ENCODE assay signal across 8 cellular contexts in genomic region chr2:9630001-9630749, GRCh38. TPM values are rescaled to one million over a fixed set of nuclear protein-coding genes. Genes with fewer than 3 reads are reported as not detected.
DNase-seq lines count a peak whose midpoint lies in the region; ATAC-seq, FAIRE-seq and TF ChIP-seq lines count a peak whose summit lies in the region.

No MANE protein-coding gene starts in this region.

- TF ChIP-seq CTCF in fibroblast of mammary gland (conservative IDR thresholded peaks at IDR 0.05; ENCODE audit: control insufficient read depth, insufficient read depth, low read depth, low read length) = no peak
- TF ChIP-seq CTCF in nephron progenitor cell (IDR thresholded peaks at IDR 0.05) = no peak

- ATAC-seq in GM21529 (IDR thresholded peaks at IDR 0.05; ENCODE audit: unreplicated experiment) = peak; percentile 43
- ATAC-seq in activated T-helper 17 cell treated with anti-CD3 and anti-CD28 coated beads, Interleukin-2, amount 50 U/mL, for 72 hours (replicated peaks) = peak; percentile 65

- TF ChIP-seq RAD21 in Ishikawa (IDR thresholded peaks at IDR 0.05; ENCODE audit: low read depth) = no peak

- H3K27me3 Mint-ChIP-seq in activated T-helper 17 cell treated with anti-CD3 and anti-CD28 coated beads, Interleukin-2, amount 50 U/mL, for 72 hours = no peaks in the 10 kb centered on the region
- peaks cover 3% of the 10 kb centered on the region for H3K27me3 Mint-ChIP-seq in nephron progenitor cell (ENCODE audit: low read depth, poor library complexity)
- H3K27me3 Mint-ChIP-seq in stimulated activated naive CD8-positive, alpha-beta T cell treated with anti-CD3 and anti-CD28 coated beads, Interleukin-15, Interleukin-2, amounts not matched to agents 100 ng/mL and 50 ng/mL, for 24 hours = no peaks in the 10 kb centered on the region

- H3K4me3 Mint-ChIP-seq in activated T-helper 17 cell treated with anti-CD3 and anti-CD28 coated beads, Interleukin-2, amount 50 U/mL, for 72 hours = peak overlapping the region; percentile 82
- H3K4me3 Mint-ChIP-seq in nephron progenitor cell = peak overlapping the region; percentile 99
- peak overlapping the region; percentile 97 for H3K4me3 Mint-ChIP-seq in stimulated activated naive CD8-positive, alpha-beta T cell treated with anti-CD3 and anti-CD28 coated beads, Interleukin-15, Interleukin-2, amounts not matched to agents 100 ng/mL and 50 ng/mL, for 24 hours

- H3K36me3 Mint-ChIP-seq in activated T-helper 17 cell treated with anti-CD3 and anti-CD28 coated beads, Interleukin-2, amount 50 U/mL, for 72 hours (ENCODE audit: low read depth) = peaks cover 52% of the 10 kb centered on the region
- peaks cover 48% of the 10 kb centered on the region for H3K36me3 Mint-ChIP-seq in nephron progenitor cell (ENCODE audit: low read depth)
- H3K36me3 Mint-ChIP-seq in stimulated activated naive CD8-positive, alpha-beta T cell treated with anti-CD3 and anti-CD28 coated beads, Interleukin-15, Interleukin-2, amounts not matched to agents 100 ng/mL and 50 ng/mL, for 24 hours (ENCODE audit: low read depth) = peaks cover 51% of the 10 kb centered on the region

- no peak for FAIRE-seq in RCC 7860 (lab: Jason Lieb, UNC)

- H3K9me3 Mint-ChIP-seq in activated T-helper 17 cell treated with anti-CD3 and anti-CD28 coated beads, Interleukin-2, amount 50 U/mL, for 72 hours = no peaks in the 10 kb centered on the region
- no peaks in the 10 kb centered on the region for H3K9me3 Mint-ChIP-seq in nephron progenitor cell
- H3K9me3 Mint-ChIP-seq in stimulated activated naive CD8-positive, alpha-beta T cell treated with anti-CD3 and anti-CD28 coated beads, Interleukin-15, Interleukin-2, amounts not matched to agents 100 ng/mL and 50 ng/mL, for 24 hours = peaks cover 5% of the 10 kb centered on the region

- peaks cover 35% of the 10 kb centered on the region for H3K4me1 Mint-ChIP-seq in activated T-helper 17 cell treated with anti-CD3 and anti-CD28 coated beads, Interleukin-2, amount 50 U/mL, for 72 hours
- peaks cover 77% of the 10 kb centered on the region for H3K4me1 Mint-ChIP-seq in nephron progenitor cell
- peaks cover 57% of the 10 kb centered on the region for H3K4me1 Mint-ChIP-seq in stimulated activated naive CD8-positive, alpha-beta T cell treated with anti-CD3 and anti-CD28 coated beads, Interleukin-15, Interleukin-2, amounts not matched to agents 100 ng/mL and 50 ng/mL, for 24 hours (ENCODE audit: low read depth)

- no peak for TF ChIP-seq EP300 in Ishikawa (IDR thresholded peaks at IDR 0.05; ENCODE audit: borderline replicate concordance)

- H3K4me3 ChIP-seq in fibroblast of mammary gland (ENCODE audit: control insufficient read depth, low read depth, low read length) = peak overlapping the region; percentile 99

- DNase-seq in DMS114 treated with DMSO at 0.1 percent for 48 hours (lab: John Stamatoyannopoulos, UW; ENCODE audit: unreplicated experiment) = peak; percentile 15
- DNase-seq in RCC 7860 (ENCODE audit: low spot score) = peak; percentile 51
- peak; percentile 54 for DNase-seq in fibroblast of mammary gland (ENCODE audit: low read depth)
- DNase-seq in nephron progenitor cell = peak; percentile 83

- peak overlapping the region; percentile 78 for H3K27ac Mint-ChIP-seq in activated T-helper 17 cell treated with anti-CD3 and anti-CD28 coated beads, Interleukin-2, amount 50 U/mL, for 72 hours
- H3K27ac Mint-ChIP-seq in nephron progenitor cell = peak overlapping the region; percentile 98
- H3K27ac Mint-ChIP-seq in stimulated activated naive CD8-positive, alpha-beta T cell treated with anti-CD3 and anti-CD28 coated beads, Interleukin-15, Interleukin-2, amounts not matched to agents 100 ng/mL and 50 ng/mL, for 24 hours = peak overlapping the region; percentile 93

TF ChIP-seq in Ishikawa, 13 proteins besides CTCF, POLR2A, EP300 and RAD21:
- TF ChIP-seq EGR1 (IDR thresholded peaks at IDR 0.05) = peak; percentile 67
- TF ChIP-seq, protein P1, sequence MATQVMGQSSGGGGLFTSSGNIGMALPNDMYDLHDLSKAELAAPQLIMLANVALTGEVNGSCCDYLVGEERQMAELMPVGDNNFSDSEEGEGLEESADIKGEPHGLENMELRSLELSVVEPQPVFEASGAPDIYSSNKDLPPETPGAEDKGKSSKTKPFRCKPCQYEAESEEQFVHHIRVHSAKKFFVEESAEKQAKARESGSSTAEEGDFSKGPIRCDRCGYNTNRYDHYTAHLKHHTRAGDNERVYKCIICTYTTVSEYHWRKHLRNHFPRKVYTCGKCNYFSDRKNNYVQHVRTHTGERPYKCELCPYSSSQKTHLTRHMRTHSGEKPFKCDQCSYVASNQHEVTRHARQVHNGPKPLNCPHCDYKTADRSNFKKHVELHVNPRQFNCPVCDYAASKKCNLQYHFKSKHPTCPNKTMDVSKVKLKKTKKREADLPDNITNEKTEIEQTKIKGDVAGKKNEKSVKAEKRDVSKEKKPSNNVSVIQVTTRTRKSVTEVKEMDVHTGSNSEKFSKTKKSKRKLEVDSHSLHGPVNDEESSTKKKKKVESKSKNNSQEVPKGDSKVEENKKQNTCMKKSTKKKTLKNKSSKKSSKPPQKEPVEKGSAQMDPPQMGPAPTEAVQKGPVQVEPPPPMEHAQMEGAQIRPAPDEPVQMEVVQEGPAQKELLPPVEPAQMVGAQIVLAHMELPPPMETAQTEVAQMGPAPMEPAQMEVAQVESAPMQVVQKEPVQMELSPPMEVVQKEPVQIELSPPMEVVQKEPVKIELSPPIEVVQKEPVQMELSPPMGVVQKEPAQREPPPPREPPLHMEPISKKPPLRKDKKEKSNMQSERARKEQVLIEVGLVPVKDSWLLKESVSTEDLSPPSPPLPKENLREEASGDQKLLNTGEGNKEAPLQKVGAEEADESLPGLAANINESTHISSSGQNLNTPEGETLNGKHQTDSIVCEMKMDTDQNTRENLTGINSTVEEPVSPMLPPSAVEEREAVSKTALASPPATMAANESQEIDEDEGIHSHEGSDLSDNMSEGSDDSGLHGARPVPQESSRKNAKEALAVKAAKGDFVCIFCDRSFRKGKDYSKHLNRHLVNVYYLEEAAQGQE (IDR thresholded peaks at IDR 0.05; ENCODE audit: low read depth) = 0 out of 2 replicates have a peak, but pooled peaks have one; percentile 9
- peak; percentile 7; the same call in 1 of the 2 replicates for TF ChIP-seq TCF12 (IDR thresholded peaks at IDR 0.05; ENCODE audit: low read depth)
- TF ChIP-seq TAF1 (IDR thresholded peaks at IDR 0.05; ENCODE audit: low read depth) = no peak
- TF ChIP-seq TEAD4 (IDR thresholded peaks at IDR 0.05) = 0 out of 2 replicates have a peak, but pooled peaks have one; percentile 0
- TF ChIP-seq MAX (IDR thresholded peaks at IDR 0.05) = peak; percentile 50; the same call in 1 of the 2 replicates
- TF ChIP-seq YY1 (IDR thresholded peaks at IDR 0.05; ENCODE audit: low read depth) = no peak; the same call in 1 of the 2 replicates
- TF ChIP-seq, protein P2, sequence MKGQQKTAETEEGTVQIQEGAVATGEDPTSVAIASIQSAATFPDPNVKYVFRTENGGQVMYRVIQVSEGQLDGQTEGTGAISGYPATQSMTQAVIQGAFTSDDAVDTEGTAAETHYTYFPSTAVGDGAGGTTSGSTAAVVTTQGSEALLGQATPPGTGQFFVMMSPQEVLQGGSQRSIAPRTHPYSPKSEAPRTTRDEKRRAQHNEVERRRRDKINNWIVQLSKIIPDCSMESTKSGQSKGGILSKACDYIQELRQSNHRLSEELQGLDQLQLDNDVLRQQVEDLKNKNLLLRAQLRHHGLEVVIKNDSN (IDR thresholded peaks at IDR 0.05) = no peak

RNA-seq across cellular contexts. Expression of gene YWHAQ, which starts 0.6 kb away (rescaled TPM):
- 100 to 1,000 TPM; 283 TPM for total RNA-seq in activated T-helper 17 cell treated with anti-CD3 and anti-CD28 coated beads, Interleukin-2, amount 50 U/mL, for 72 hours

Comparison
In these comparisons a context has a peak if more than half of its experiments do, and no peak if none do; other contexts are left out.
1. Peak in every context shown above with its lines: DNase-seq, ATAC-seq and H3K4me3 ChIP-seq.
2. DNase-seq: peak in every context shown above with its lines; median percentile 83 in nephron progenitor cell; 54 in fibroblast of mammary gland; 51 in RCC 7860; 15 in DMS114 treated with DMSO at 0.1 percent for 48 hours.